ENCODE assay signal across 27 cellular contexts in genomic region chr7:123555484-123555883, GRCh38. TPM values are rescaled to one million over a fixed set of nuclear protein-coding genes. Genes with fewer than 3 reads are reported as not detected.
"Had no signal": no experiment of that assay in that cellular context is flagged by ENCODE, and none has a peak within 500 bp of the region (broad histone marks: within the 10 kb centered on the region; RNA-seq: fewer than 3 reads in every experiment).

No MANE protein-coding gene starts in this region.

- H3K4me3 Mint-ChIP-seq: activated naive CD8-positive, alpha-beta T cell; dendritic cell treated with granulocyte-macrophage colony-stimulating factor and Interleukin-4, amounts not matched to agents 40 ng/mL and 50 ng/mL, for 4 days; nephron; T-cell; T-helper 2 cell treated with Interferon-gamma antibody and Interleukin-4, amounts not matched to agents 5 μg/mL and 100 μg/mL, for 36 hours; type B pancreatic cell had no signal

- H3K27ac ChIP-seq: adrenal gland, ascending aorta, brain microvascular endothelial cell, foreskin keratinocyte, left lung, thoracic aorta, VCaP had no signal

- H3K27me3 ChIP-seq: adrenal gland, ascending aorta, brain microvascular endothelial cell, foreskin keratinocyte, left lung had no signal

- H3K4me3 ChIP-seq: adrenal gland, ascending aorta, thoracic aorta had no signal

- H3K9me3 Mint-ChIP-seq: dendritic cell treated with granulocyte-macrophage colony-stimulating factor and Interleukin-4, amounts not matched to agents 40 ng/mL and 50 ng/mL, for 4 days; nephron; T-cell; T-helper 2 cell treated with Interferon-gamma antibody and Interleukin-4, amounts not matched to agents 5 μg/mL and 100 μg/mL, for 36 hours; type B pancreatic cell had no signal

- H3K4me1 ChIP-seq: foreskin keratinocyte had no signal

- H3K27me3 Mint-ChIP-seq: activated naive CD8-positive, alpha-beta T cell; T-cell; type B pancreatic cell had no signal

- ATAC-seq: foreskin keratinocyte, left lung, T-cell had no signal

- DNase-seq: activated CD4-positive, alpha-beta T cell treated with anti-CD3 and anti-CD28 coated beads for 1 hour; activated CD4-positive, alpha-beta T cell treated with anti-CD3 and anti-CD28 coated beads, Interleukin-2, amount 50 U/mL, for 1 hour; activated T-cell treated with anti-CD3 and anti-CD28 coated beads, Interleukin-2, amount 50 U/mL, for 1 hour; adrenal gland; brain microvascular endothelial cell; caudate nucleus; effector CD8-positive, alpha-beta T cell; foreskin keratinocyte; kidney; left lung; midbrain; nucleus accumbens; retina; stimulated activated CD4-positive, alpha-beta T cell treated with anti-CD3 and anti-CD28 coated beads, Interleukin-4, amount 100 ng/mL, for 24 hours; stimulated activated naive CD4-positive, alpha-beta T cell treated with Interleukin-2 at 50 U/mL for 16 hours; T-cell had no signal

- FAIRE-seq: kidney had no signal

- H3K27ac Mint-ChIP-seq: activated naive CD8-positive, alpha-beta T cell; dendritic cell treated with granulocyte-macrophage colony-stimulating factor and Interleukin-4, amounts not matched to agents 40 ng/mL and 50 ng/mL, for 4 days; nephron; T-cell; T-helper 2 cell treated with Interferon-gamma antibody and Interleukin-4, amounts not matched to agents 5 μg/mL and 100 μg/mL, for 36 hours; type B pancreatic cell had no signal

- H3K9me3 ChIP-seq: adrenal gland, ascending aorta, left lung, thoracic aorta had no signal

RNA-seq across cellular contexts. Expression of gene IQUB, which starts 21.1 kb away (rescaled TPM):
- total RNA-seq: ascending aorta had no signal

RNA-seq across cellular contexts. Expression of gene ASB15, which starts 46.1 kb away (rescaled TPM):
- total RNA-seq: adrenal gland, ascending aorta, foreskin keratinocyte, glomerular endothelial cell, kidney, left lung, posterior vena cava, T-cell, thoracic aorta had no signal
- polyA plus RNA-seq: adrenal gland, esophagus, foreskin keratinocyte had no signal
